In genomic region chr2:176613358-176614032, GRCh38 we compare ENCODE assay signal across 18 cellular contexts.
DNase-seq lines count a peak whose midpoint lies in the region; ATAC-seq and TF ChIP-seq lines count a peak whose summit lies in the region.
"Had no signal": no experiment of that assay in that cellular context is flagged by ENCODE, and none has a peak within 500 bp of the region (broad histone marks: within the 10 kb centered on the region; RNA-seq: fewer than 3 reads in every experiment).

No MANE protein-coding gene starts in this region.

- H3K27ac Mint-ChIP-seq in Calu3 (ENCODE audit: unreplicated experiment) = no peak overlapping the region
- H3K27ac Mint-ChIP-seq: activated naive CD4-positive, alpha-beta T cell treated with anti-CD3 and anti-CD28 coated beads, Interleukin-2, amount 50 U/mL, for 24 hours had no signal

- H3K36me3 Mint-ChIP-seq in Calu3 (ENCODE audit: insufficient read depth, unreplicated experiment) = no peaks in the 10 kb centered on the region
- H3K36me3 Mint-ChIP-seq: activated naive CD4-positive, alpha-beta T cell treated with anti-CD3 and anti-CD28 coated beads, Interleukin-2, amount 50 U/mL, for 24 hours had no signal

- H3K9me3 Mint-ChIP-seq in Calu3 (ENCODE audit: low read depth, unreplicated experiment) = no peaks in the 10 kb centered on the region
- H3K9me3 Mint-ChIP-seq: activated naive CD4-positive, alpha-beta T cell treated with anti-CD3 and anti-CD28 coated beads, Interleukin-2, amount 50 U/mL, for 24 hours had no signal

- POLR2A ChIA-PET in AG04449 (lab: Yijun Ruan, JAX) = interaction anchor here (0.5 kb wide), 1 partner anchor 660 kb away, joined by 3 read pairs; no protein-coding TSS in a partner anchor

- intact Hi-C loops in Calu3 (cut with micrococcal nuclease; ENCODE audit: unreplicated experiment) = no loop called here

- H3K27me3 Mint-ChIP-seq in Calu3 (ENCODE audit: unreplicated experiment) = no peaks in the 10 kb centered on the region

- CTCF ChIA-PET in AG04449 (lab: Yijun Ruan, JAX) = interaction anchor here (0.9 to 3.3 kb wide), 7 partner anchors 15 to 473 kb away, joined by 3 to 14 read pairs (median 3); no protein-coding TSS in a partner anchor
- CTCF ChIA-PET in Calu3 (lab: Charles Lee) = interaction anchor here (1.1 kb wide), 1 partner anchor 159 kb away, joined by 4 read pairs; no protein-coding TSS in a partner anchor

- no peaks in the 10 kb centered on the region for H3K4me1 Mint-ChIP-seq in Calu3 (ENCODE audit: low read depth, unreplicated experiment)
- H3K4me1 Mint-ChIP-seq: activated naive CD4-positive, alpha-beta T cell treated with anti-CD3 and anti-CD28 coated beads, Interleukin-2, amount 50 U/mL, for 24 hours had no signal

- no peak overlapping the region for H3K27ac ChIP-seq in substantia nigra (ENCODE audit: low read depth, low read length, poor library complexity, severe bottlenecking)
- H3K27ac ChIP-seq: BLaER1 treated with 17β-estradiol and CSF1 and Interleukin-3, amounts not matched to agents 10 nM and 100 nM; ovary; thyroid gland had no signal

- ATAC-seq in SK-N-SH treated with all-trans-retinoic acid at 6 μM for 48 hours (peak; percentile 66), HG03460 (IDR thresholded peaks at IDR 0.05; ENCODE audit: unreplicated experiment) (no peak), GM21717 (IDR thresholded peaks at IDR 0.05; ENCODE audit: unreplicated experiment) (no peak)
- ATAC-seq: mucosa of descending colon had no signal

- no peak for TF ChIP-seq CTCF in AG04449 (IDR thresholded peaks at IDR 0.05; ENCODE audit: insufficient read depth, low read length, missing control alignments)
- no peak for TF ChIP-seq CTCF in Calu3 (IDR thresholded peaks at IDR 0.05; ENCODE audit: unreplicated experiment)

- BruUV-seq in Calu3 (replicated peaks; lab: Mats Ljungman, UMichigan) = no TSS peak

- H3K4me3 Mint-ChIP-seq in Calu3 (ENCODE audit: low read depth, unreplicated experiment) = no peak overlapping the region
- H3K4me3 Mint-ChIP-seq: activated naive CD4-positive, alpha-beta T cell treated with anti-CD3 and anti-CD28 coated beads, Interleukin-2, amount 50 U/mL, for 24 hours had no signal

- DNase-seq in AG04449 (ENCODE audit: low read depth, low spot score) = peak; percentile 37
- peak; percentile 81 for DNase-seq in GM04504 (ENCODE audit: low read depth)
- peak; percentile 8 for DNase-seq in glomerular visceral epithelial cell (ENCODE audit: extremely low spot score)
- DNase-seq in substantia nigra (lab: John Stamatoyannopoulos, UW) = no peak
- DNase-seq in Calu3 = no peak
- DNase-seq: activated CD4-positive, alpha-beta T cell treated with anti-CD3 and anti-CD28 coated beads, Interleukin-2, amount 50 U/mL, for 1 hour; hypothalamus; Kasumi-1; NCI-H510A; ovary; stimulated activated CD4-positive, alpha-beta T cell treated with anti-CD3 and anti-CD28 coated beads, Interleukin-4, amount 100 ng/mL, for 24 hours; thyroid gland had no signal

- H3K4me3 ChIP-seq in AG04449 (ENCODE audit: low read depth, low read length) = no peak overlapping the region
- H3K4me3 ChIP-seq: BLaER1 treated with 17β-estradiol and CSF1 and Interleukin-3, amounts not matched to agents 10 nM and 100 nM; mucosa of descending colon; ovary; thyroid gland had no signal

TF ChIP-seq in SK-N-SH treated with all-trans-retinoic acid at 6 μM for 48 hours, 23 proteins besides CTCF, POLR2A, EP300 and RAD21:
- TF ChIP-seq CSDC2 (CRISPR knock-in tag; IDR thresholded peaks at IDR 0.05) = no peak
- TF ChIP-seq ISL1 (CRISPR knock-in tag; IDR thresholded peaks at IDR 0.05) = peak; percentile 55

Comparison
In these comparisons a context has a peak if more than half of its experiments do, and no peak if none do; other contexts are left out.
1. DNase-seq: peak in AG04449 (single experiment), GM04504 (single experiment) and glomerular visceral epithelial cell (single experiment); none in substantia nigra (0 of 49) and Calu3 (single experiment).